ENCODE assay signal across 8 cellular contexts in the genomic region with DNA sequence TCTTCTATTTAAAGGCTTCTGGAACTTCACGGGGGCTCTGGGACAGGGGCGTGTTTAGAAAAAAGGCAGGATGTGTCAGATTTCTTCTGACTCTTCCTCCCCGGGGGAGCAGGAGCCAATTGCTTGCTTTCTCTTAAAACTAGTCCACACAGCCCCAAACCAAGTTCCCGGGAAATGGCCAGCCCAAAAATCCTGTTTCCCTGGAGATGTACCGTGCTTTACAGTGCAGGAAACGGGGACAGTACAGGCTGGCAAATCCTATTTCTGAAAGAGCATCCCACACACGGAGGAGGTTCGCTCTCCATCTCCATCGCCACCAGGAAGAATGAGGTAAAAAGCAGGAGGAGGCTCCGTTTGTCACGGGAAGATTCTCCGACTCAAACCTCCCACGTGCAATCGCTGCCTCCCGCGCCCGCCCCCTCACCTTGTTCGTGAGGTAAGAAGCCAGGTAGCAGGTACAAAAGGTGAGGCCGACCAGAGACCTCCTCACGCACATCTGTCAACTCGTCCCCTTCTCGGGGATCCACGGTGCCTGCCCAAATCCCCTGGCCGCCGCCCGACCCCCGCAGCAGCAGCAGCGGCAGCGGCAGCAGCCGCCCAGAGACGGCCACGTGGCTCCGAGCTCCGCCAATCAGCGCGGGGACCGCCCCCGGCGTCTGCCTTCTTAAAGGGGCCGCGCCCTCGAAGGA. TPM values are rescaled to one million over a fixed set of nuclear protein-coding genes. Genes with fewer than 3 reads are reported as not detected.
A peak's percentile ranks its signal among the peaks of the same experiment; 100 is the strongest.
DNase-seq lines count a peak whose midpoint lies in the region; ATAC-seq and TF ChIP-seq lines count a peak whose summit lies in the region.

No MANE protein-coding gene starts in this region.

- H3K4me2 ChIP-seq in OCI-LY3 (ENCODE audit: low read length) = peak overlapping the region; percentile 98

- no peaks in the 10 kb centered on the region for H3K4me1 Mint-ChIP-seq in Calu3 (ENCODE audit: low read depth, unreplicated experiment)
- H3K4me1 Mint-ChIP-seq in activated T-cell treated with anti-CD3 and anti-CD28 coated beads, Interleukin-2, amount 50 U/mL, for 24 hours (ENCODE audit: low read depth) = peaks cover 21% of the 10 kb centered on the region

- peak overlapping the region; percentile 88 for H3K27ac Mint-ChIP-seq in Calu3 (ENCODE audit: unreplicated experiment)
- peak overlapping the region; percentile 87 for H3K27ac Mint-ChIP-seq in activated T-cell treated with anti-CD3 and anti-CD28 coated beads, Interleukin-2, amount 50 U/mL, for 24 hours

- H3K9me3 Mint-ChIP-seq in Calu3 (ENCODE audit: low read depth, unreplicated experiment) = no peaks in the 10 kb centered on the region
- H3K9me3 Mint-ChIP-seq in activated T-cell treated with anti-CD3 and anti-CD28 coated beads, Interleukin-2, amount 50 U/mL, for 24 hours = no peaks in the 10 kb centered on the region

- H3K27ac ChIP-seq in OCI-LY3 (ENCODE audit: low read length) = no peak overlapping the region

- peaks cover 19% of the 10 kb centered on the region for H3K36me3 Mint-ChIP-seq in Calu3 (ENCODE audit: insufficient read depth, unreplicated experiment)
- H3K36me3 Mint-ChIP-seq in activated T-cell treated with anti-CD3 and anti-CD28 coated beads, Interleukin-2, amount 50 U/mL, for 24 hours (ENCODE audit: low read depth) = peaks cover 6% of the 10 kb centered on the region

- peak overlapping the region; percentile 96 for H3K4me3 Mint-ChIP-seq in Calu3 (ENCODE audit: low read depth, unreplicated experiment)
- peak overlapping the region; percentile 89 for H3K4me3 Mint-ChIP-seq in activated T-cell treated with anti-CD3 and anti-CD28 coated beads, Interleukin-2, amount 50 U/mL, for 24 hours

- no peaks in the 10 kb centered on the region for H3K27me3 Mint-ChIP-seq in Calu3 (ENCODE audit: unreplicated experiment)
- no peaks in the 10 kb centered on the region for H3K27me3 Mint-ChIP-seq in activated T-cell treated with anti-CD3 and anti-CD28 coated beads, Interleukin-2, amount 50 U/mL, for 24 hours

- no peaks in the 10 kb centered on the region for H3K9me3 ChIP-seq in OCI-LY3 (ENCODE audit: insufficient read depth, low read length)

- H4K20me1 ChIP-seq in OCI-LY3 (ENCODE audit: insufficient read depth, low read length) = no peaks in the 10 kb centered on the region

- peak; percentile 49 for TF ChIP-seq POLR2A in erythroblast (IDR thresholded peaks at IDR 0.05; ENCODE audit: low read length)

- no peak for TF ChIP-seq CTCF in Calu3 (IDR thresholded peaks at IDR 0.05; ENCODE audit: unreplicated experiment)
- no peak for TF ChIP-seq CTCF in OCI-LY3 (IDR thresholded peaks at IDR 0.05; ENCODE audit: low read depth, low read length)

- no peaks in the 10 kb centered on the region for H3K27me3 ChIP-seq in OCI-LY3 (ENCODE audit: low read depth, low read length)

- peak overlapping the region; percentile 100 for H2AFZ ChIP-seq in OCI-LY3 (ENCODE audit: low read depth, low read length)

- CTCF ChIA-PET in Calu3 (lab: Charles Lee) = interaction anchor here (0.6 kb wide), 1 partner anchor 209 kb away, joined by 5 read pairs; no protein-coding TSS in a partner anchor

- H3K4me1 ChIP-seq in OCI-LY3 (ENCODE audit: low read length) = peaks cover 17% of the 10 kb centered on the region

- peak; percentile 87 for DNase-seq in Calu3
- peak; percentile 23 for DNase-seq in HS-27A (ENCODE audit: low read depth)
- DNase-seq in activated T-cell treated with anti-CD3 and anti-CD28 coated beads, Interleukin-2, amount 50 U/mL, for 24 hours = peak; percentile 87
- peak; percentile 84 to 90 for DNase-seq in erythroblast (lab: John Stamatoyannopoulos, UW)
- peak; percentile 83 for DNase-seq in mucosa of gallbladder (ENCODE audit: low spot score)
- DNase-seq in stimulated activated CD8-positive, alpha-beta memory T cell treated with anti-CD3 and anti-CD28 coated beads, Interleukin-4, amount 100 ng/mL, for 24 hours (ENCODE audit: low read depth) = peak; percentile 77

- TSS peak; percentile 76 for BruUV-seq in Calu3 (replicated peaks; lab: Mats Ljungman, UMichigan)

- H3K79me2 ChIP-seq in OCI-LY3 (ENCODE audit: low read length) = peaks cover 7% of the 10 kb centered on the region; the same call in 1 of the 2 replicates

- H3K4me3 ChIP-seq in OCI-LY3 (ENCODE audit: low read length) = peak overlapping the region; percentile 89

- no peaks in the 10 kb centered on the region for H3K36me3 ChIP-seq in OCI-LY3 (replicated peaks; ENCODE audit: low read depth, low read length)

- H3K9ac ChIP-seq in OCI-LY3 (ENCODE audit: low read length) = peak overlapping the region; percentile 72

- intact Hi-C loops in Calu3 (cut with micrococcal nuclease; ENCODE audit: unreplicated experiment) = no loop called here

- peak; percentile 100 for ATAC-seq in GM19463 (IDR thresholded peaks at IDR 0.05; ENCODE audit: unreplicated experiment)

RNA-seq across cellular contexts. Expression of gene RIOK3, which starts 15.6 kb away (rescaled TPM):
- total RNA-seq in Calu3 (2022) = 91.1 and 96.7 TPM in 2 replicates
- total RNA-seq in mucosa of gallbladder = 68.9 TPM

Comparison
In these comparisons a context has a peak if more than half of its experiments do, and no peak if none do; other contexts are left out.
1. DNase-seq: peak in every context shown above with its lines; median percentile 87 in Calu3; 87 in activated T-cell treated with anti-CD3 and anti-CD28 coated beads, Interleukin-2, amount 50 U/mL, for 24 hours; 87 in erythroblast; 83 in mucosa of gallbladder; 77 in stimulated activated CD8-positive, alpha-beta memory T cell treated with anti-CD3 and anti-CD28 coated beads, Interleukin-4, amount 100 ng/mL, for 24 hours; 23 in HS-27A.